ENCODE assay signal across 13 cellular contexts in genomic region chr19:55172318-55172717, GRCh38. TPM values are rescaled to one million over a fixed set of nuclear protein-coding genes. Genes with fewer than 3 reads are reported as not detected.
A peak's percentile ranks its signal among the peaks of the same experiment; 100 is the strongest.
DNase-seq lines count a peak whose midpoint lies in the region; ATAC-seq and TF ChIP-seq lines count a peak whose summit lies in the region.
"Not testable (repeated sequence)": the region's sequence is repeated elsewhere in the genome, so short reads cannot be mapped to it uniquely, and the experiment has no call there.
"Had no signal": no experiment of that assay in that cellular context is flagged by ENCODE, and none has a peak within 500 bp of the region (broad histone marks: within the 10 kb centered on the region; RNA-seq: fewer than 3 reads in every experiment).

No MANE protein-coding gene starts in this region.

- DNase-seq in H9; T-helper 17 cell; glutamatergic neuron; neural crest cell (ENCODE audit: low read depth, low spot score): not testable (repeated sequence)

- H3K27me3 Mint-ChIP-seq in H9 (ENCODE audit: low read depth): peaks cover 79% of the 10 kb centered on the region
- peaks cover 74% of the 10 kb centered on the region for H3K27me3 Mint-ChIP-seq in T-helper 17 cell
- peaks cover 89% of the 10 kb centered on the region for H3K27me3 Mint-ChIP-seq in brain
- H3K27me3 Mint-ChIP-seq in glutamatergic neuron (ENCODE audit: unreplicated experiment): peaks cover 25% of the 10 kb centered on the region
- peaks cover 92% of the 10 kb centered on the region for H3K27me3 Mint-ChIP-seq in neural crest cell (ENCODE audit: low read depth)

- not testable (repeated sequence) for H3K56ac ChIP-seq in H9 (ENCODE audit: insufficient read length, low read depth, low read length)

- H2BK20ac ChIP-seq in H9 (ENCODE audit: low read depth, low read length, poor library complexity, severe bottlenecking): not testable (repeated sequence)

- not testable (repeated sequence) for H2BK12ac ChIP-seq in H9 (ENCODE audit: insufficient read length, low read depth, low read length)

- not testable (repeated sequence) for H3K27me3 ChIP-seq in H9 (ENCODE audit: insufficient read depth, low read length)

- not testable (repeated sequence) for H3K4me1 ChIP-seq in H9 (ENCODE audit: insufficient read depth, low read length)

- H2BK5ac ChIP-seq in H9 (ENCODE audit: insufficient read length, low read length): not testable (repeated sequence)

- H3K79me2 ChIP-seq in H9 (ENCODE audit: insufficient read depth, low read length): not testable (repeated sequence)

- H3K4me2 ChIP-seq in H9 (ENCODE audit: insufficient read depth, insufficient read length, low read length): peak overlapping the region; percentile 32

- not testable (repeated sequence) for H3K4ac ChIP-seq in H9 (ENCODE audit: low read depth, low read length)

- H2AFZ ChIP-seq in H9 (ENCODE audit: low read length): not testable (repeated sequence)

- H3T11ph ChIP-seq in H9 (ENCODE audit: low read length): not testable (repeated sequence)

- H3K4me1 Mint-ChIP-seq in H9: peaks cover 29 to 43% of the 10 kb centered on the region in 2 experiments
- H3K4me1 Mint-ChIP-seq in T-helper 17 cell: peaks cover 11% of the 10 kb centered on the region
- peaks cover 13% of the 10 kb centered on the region for H3K4me1 Mint-ChIP-seq in brain
- H3K4me1 Mint-ChIP-seq in glutamatergic neuron (ENCODE audit: low read depth, unreplicated experiment); neural crest cell: not testable (repeated sequence)

- not testable (repeated sequence) for H2BK120ac ChIP-seq in H9 (ENCODE audit: low read depth, low read length, poor library complexity, severe bottlenecking)

- not testable (repeated sequence) for H2AK5ac ChIP-seq in H9 (ENCODE audit: insufficient read length, low read length)

- H3K14ac ChIP-seq in H9 (ENCODE audit: insufficient read depth, low read length): not testable (repeated sequence)

- ATAC-seq in T-helper 17 cell: not testable (repeated sequence)

- no CpG with 5 or more reads among the region's 9 CpGs for WGBS in H9 (ENCODE audit: extremely low coverage, insufficient read length, low lambda C conversion rate)

- not testable (repeated sequence) for H3K27ac ChIP-seq in H9 (ENCODE audit: insufficient read length, low read depth, low read length)

- H4K8ac ChIP-seq in H9 (replicated peaks; ENCODE audit: insufficient read length, low read depth, low read length): not testable (repeated sequence)

- not testable (repeated sequence) for H3K27ac Mint-ChIP-seq in H9; T-helper 17 cell; neural crest cell (ENCODE audit: unreplicated experiment)
- H3K27ac Mint-ChIP-seq in brain (peak overlapping the region in 1 of 5 experiments; percentile 66), glutamatergic neuron (ENCODE audit: unreplicated experiment) (peak overlapping the region; percentile 89)

- H3K4me3 Mint-ChIP-seq in H9 (peak overlapping the region; percentile 66 to 92), T-helper 17 cell (peak overlapping the region; percentile 84), brain (peak overlapping the region; percentile 60 to 81 (median 73)), glutamatergic neuron (ENCODE audit: unreplicated experiment) (peak overlapping the region; percentile 83), neural crest cell (peak overlapping the region; percentile 69)

- not testable (repeated sequence) for H2BK15ac ChIP-seq in H9 (ENCODE audit: low read depth, low read length)

- H4K5ac ChIP-seq in H9 (ENCODE audit: insufficient read length, low read depth, low read length): not testable (repeated sequence)

- H4K91ac ChIP-seq in H9 (ENCODE audit: insufficient read length, low read depth, low read length): not testable (repeated sequence)

- TF ChIP-seq CTCF in H9 (conservative IDR thresholded peaks at IDR 0.05); brain (conservative IDR thresholded peaks at IDR 0.05); glutamatergic neuron (IDR thresholded peaks at IDR 0.05; ENCODE audit: partially characterized antibody, unreplicated experiment); neural crest cell (conservative IDR thresholded peaks at IDR 0.05): not testable (repeated sequence)

- H3K9ac ChIP-seq in H9 (ENCODE audit: extremely low read depth, insufficient read length, low read length): not testable (repeated sequence)

- H3K79me1 ChIP-seq in H9 (ENCODE audit: insufficient read depth, low read depth, low read length, poor library complexity, severe bottlenecking): not testable (repeated sequence)

- H4K20me1 ChIP-seq in H9 (ENCODE audit: control insufficient read depth, insufficient read depth, insufficient read length): not testable (repeated sequence)

- not testable (repeated sequence) for H3K9me3 Mint-ChIP-seq in H9; glutamatergic neuron (ENCODE audit: unreplicated experiment); neural crest cell
- peaks cover 0 to 18% (median 0%) of the 10 kb centered on the region in 5 experiments for H3K9me3 Mint-ChIP-seq in brain

- H3K18ac ChIP-seq in H9 (ENCODE audit: insufficient read length, low read depth, low read length): not testable (repeated sequence)

- not testable (repeated sequence) for H3K23ac ChIP-seq in H9 (ENCODE audit: insufficient read length, low read depth, low read length)

- H3K36me3 Mint-ChIP-seq in H9 (ENCODE audit: insufficient read depth in 1 of 3, low read depth in 3 of 3); T-helper 17 cell (ENCODE audit: low read depth); brain; glutamatergic neuron (ENCODE audit: unreplicated experiment); neural crest cell (ENCODE audit: low read depth): not testable (repeated sequence)

- peaks cover 23% of the 10 kb centered on the region for H3K23me2 ChIP-seq in H9 (ENCODE audit: insufficient read length, low read depth, low read length, poor library complexity, severe bottlenecking)

- not testable (repeated sequence) for H3K9me3 ChIP-seq in H9 (ENCODE audit: control insufficient read depth, low read depth, low read length); T-helper 17 cell (ENCODE audit: control insufficient read depth, low read length, poor library complexity, severe bottlenecking)

RNA-seq across cellular contexts. Expression of gene DNAAF3, which starts 5.9 kb away (rescaled TPM):
- total RNA-seq in H9 (2021) (3.0 and 4.6 TPM in 2 replicates), T-helper 17 cell (not detected), glutamatergic neuron (ENCODE audit: unreplicated experiment) (2.4 TPM), neural crest cell (9.5 and 10.4 TPM in 2 replicates)
- 0.64 TPM for polyA plus RNA-seq in brain (ENCODE audit: insufficient read depth, low read depth, low replicate concordance)
- total RNA-seq: activated B cell treated with CpG ODN at 0.5 μM for 24 hours had no signal

RNA-seq across cellular contexts. Expression of gene SYT5, which starts 7.8 kb away (rescaled TPM):
- 3.0 and 4.5 TPM in 2 replicates for total RNA-seq in H9 (2021)
- total RNA-seq in T-helper 17 cell: 1 to 10 TPM; 3.8 to 4.3 TPM
- polyA plus RNA-seq in brain (ENCODE audit: insufficient read depth, low read depth, low replicate concordance): 51.8 TPM
- total RNA-seq in glutamatergic neuron (ENCODE audit: unreplicated experiment): 23.7 TPM
- total RNA-seq in neural crest cell: 3.5 and 4.3 TPM in 2 replicates
- total RNA-seq: activated B cell treated with CpG ODN at 0.5 μM for 24 hours; lower lobe of right lung; pulmonary artery endothelial cell; T-helper 2 cell treated with Interferon-gamma antibody and Interleukin-4, amounts not matched to agents 100 ng/mL and 5 ng/mL, for 36 hours had no signal

RNA-seq across cellular contexts. Expression of gene TNNI3, which starts 14.8 kb away (rescaled TPM):
- total RNA-seq in H9 (2021): 36.9 and 41.0 TPM in 2 replicates
- total RNA-seq in T-helper 17 cell: not detected
- not detected for polyA plus RNA-seq in brain (ENCODE audit: insufficient read depth, low read depth, low replicate concordance)
- 3.3 TPM for total RNA-seq in glutamatergic neuron (ENCODE audit: unreplicated experiment)
- total RNA-seq in neural crest cell: 5.4 and 6.5 TPM in 2 replicates
- total RNA-seq: activated B cell treated with CpG ODN at 0.5 μM for 24 hours; dermis microvascular lymphatic vessel endothelial cell; esophagus muscularis mucosa; pulmonary artery endothelial cell; spleen; T-helper 2 cell treated with Interferon-gamma antibody and Interleukin-4, amounts not matched to agents 100 ng/mL and 5 ng/mL, for 36 hours had no signal

RNA-seq across cellular contexts. Expression of gene TNNT1, which starts 23.3 kb away (rescaled TPM):
- total RNA-seq in H9 (2021): 124 and 127 TPM in 2 replicates
- under 1 TPM in 1 of 2 donors, not detected in 1; 0.52 TPM for total RNA-seq in T-helper 17 cell
- 5.7 TPM for polyA plus RNA-seq in brain (ENCODE audit: insufficient read depth, low read depth, low replicate concordance)
- total RNA-seq in glutamatergic neuron (ENCODE audit: unreplicated experiment): 19.3 TPM
- 1.1 TPM in 1 of 2 replicates, not detected in the other for total RNA-seq in neural crest cell
- total RNA-seq: activated B cell treated with CpG ODN at 0.5 μM for 24 hours, lower lobe of right lung had no signal

RNA-seq across cellular contexts. Expression of gene PTPRH, which starts 37.0 kb away (rescaled TPM):
- 0.24 and 0.33 TPM in 2 replicates for total RNA-seq in H9 (2021)
- total RNA-seq in T-helper 17 cell: not detected
- polyA plus RNA-seq in brain (ENCODE audit: insufficient read depth, low read depth, low replicate concordance): 4.5 TPM
- 7.4 TPM for total RNA-seq in glutamatergic neuron (ENCODE audit: unreplicated experiment)
- 1.2 and 2.0 TPM in 2 replicates for total RNA-seq in neural crest cell
- total RNA-seq: activated B cell treated with CpG ODN at 0.5 μM for 24 hours; T-helper 2 cell treated with Interferon-gamma antibody and Interleukin-4, amounts not matched to agents 100 ng/mL and 5 ng/mL, for 36 hours; temporal lobe had no signal
